Comparison of ENCODE assay signal across 8 cellular contexts in genomic region chr7:87886875-87887274, GRCh38. TPM values are rescaled to one million over a fixed set of nuclear protein-coding genes. Genes with fewer than 3 reads are reported as not detected.
DNase-seq lines count a peak whose midpoint lies in the region; ATAC-seq and TF ChIP-seq lines count a peak whose summit lies in the region.

No MANE protein-coding gene starts in this region.

- no peak for ATAC-seq in Right ventricle myocardium superior (ENCODE audit: poor library complexity)
- ATAC-seq in activated CD4-positive, CD25-positive, alpha-beta regulatory T cell treated with anti-CD3 and anti-CD28 coated beads, Interleukin-2, amount 50 U/mL, for 24 hours = no peak
- no peak for ATAC-seq in GM19328 (IDR thresholded peaks at IDR 0.05; ENCODE audit: unreplicated experiment)
- no peak for ATAC-seq in GM19035 (IDR thresholded peaks at IDR 0.05; ENCODE audit: unreplicated experiment)

- no peaks in the 10 kb centered on the region for H3K9me3 Mint-ChIP-seq in glutamatergic neuron (ENCODE audit: unreplicated experiment)

- H3K27me3 ChIP-seq in left ventricle myocardium inferior (ENCODE audit: low read depth) = no peaks in the 10 kb centered on the region

- H3K27me3 Mint-ChIP-seq in glutamatergic neuron (ENCODE audit: unreplicated experiment) = no peaks in the 10 kb centered on the region

- peak; percentile 58 for TF ChIP-seq CTCF in left ventricle myocardium inferior (IDR thresholded peaks at IDR 0.05; ENCODE audit: borderline replicate concordance)
- TF ChIP-seq CTCF in glutamatergic neuron (IDR thresholded peaks at IDR 0.05; ENCODE audit: partially characterized antibody, unreplicated experiment) = peak; percentile 59

- H3K9me3 ChIP-seq in left ventricle myocardium inferior (replicated peaks) = no peaks in the 10 kb centered on the region
- no peaks in the 10 kb centered on the region for H3K9me3 ChIP-seq in SK-N-MC (ENCODE audit: low read depth, low read length)

- H3K4me3 ChIP-seq in left ventricle myocardium inferior (no peak overlapping the region), SK-N-MC (no peak overlapping the region)

- DNase-seq in left ventricle myocardium inferior (no peak), Right ventricle myocardium superior (no peak), SK-N-MC (ENCODE audit: low read depth, low spot score) (no peak), glutamatergic neuron (no peak)
- DNase-seq in stimulated activated CD4-positive, alpha-beta T cell treated with anti-CD3 and anti-CD28 coated beads, Interleukin-2, amount 100 ng/mL, for 24 hours = no peak

- H3K4me1 Mint-ChIP-seq in glutamatergic neuron (ENCODE audit: low read depth, unreplicated experiment) = peaks cover 11% of the 10 kb centered on the region

- no peak overlapping the region for H3K27ac ChIP-seq in left ventricle myocardium inferior (replicated peaks)
- 0 out of 2 replicates have a peak overlapping the region, but pooled peaks have one; percentile 26 for H3K27ac ChIP-seq in SK-N-MC

- no peaks in the 10 kb centered on the region for H3K36me3 Mint-ChIP-seq in glutamatergic neuron (ENCODE audit: unreplicated experiment)

- no peaks in the 10 kb centered on the region for H3K4me1 ChIP-seq in left ventricle myocardium inferior

- H3K4me3 Mint-ChIP-seq in glutamatergic neuron (ENCODE audit: unreplicated experiment) = no peak overlapping the region

- H3K27ac Mint-ChIP-seq in glutamatergic neuron (ENCODE audit: unreplicated experiment) = no peak overlapping the region

- H3K9ac ChIP-seq in SK-N-MC (ENCODE audit: insufficient read length) = no peak overlapping the region

- H3K36me3 ChIP-seq in left ventricle myocardium inferior (peaks cover 5% of the 10 kb centered on the region), SK-N-MC (ENCODE audit: insufficient read depth, low read length) (peaks cover 94% of the 10 kb centered on the region)

- intact Hi-C loops in left ventricle myocardium inferior (cut with micrococcal nuclease) = loop anchor here (2.0 kb wide), 1 partner anchor 90 kb away; no protein-coding TSS in a partner anchor
- intact Hi-C loops in Right ventricle myocardium superior (cut with DNase I) = no loop called here

RNA-seq across cellular contexts. Expression of gene DBF4, which starts 10.6 kb away (rescaled TPM):
- total RNA-seq in left ventricle myocardium inferior = 1.3 TPM
- 1.1 TPM for total RNA-seq in Right ventricle myocardium superior
- 23.7 TPM for total RNA-seq in glutamatergic neuron (ENCODE audit: unreplicated experiment)

RNA-seq across cellular contexts. Expression of gene SLC25A40, which starts 10.7 kb away (rescaled TPM):
- 27.0 TPM for total RNA-seq in left ventricle myocardium inferior
- 20.8 TPM for total RNA-seq in Right ventricle myocardium superior
- total RNA-seq in glutamatergic neuron (ENCODE audit: unreplicated experiment) = 13.5 TPM

RNA-seq across cellular contexts. Expression of gene ADAM22, which starts 47.2 kb away (rescaled TPM):
- total RNA-seq in left ventricle myocardium inferior (1.9 TPM), Right ventricle myocardium superior (1.3 TPM), glutamatergic neuron (ENCODE audit: unreplicated experiment) (91.9 TPM)

Comparison
In these comparisons a context has a peak if more than half of its experiments do, and no peak if none do; other contexts are left out.
1. RNA of gene DBF4, which starts 10.6 kb away (total RNA-seq): 23.7 TPM in glutamatergic neuron (single experiment); 1.3 TPM in left ventricle myocardium inferior (single experiment) and 1.1 TPM in Right ventricle myocardium superior (single experiment); every median in the first group is over 10 times any median in the second.
2. RNA of gene ADAM22, which starts 47.2 kb away (total RNA-seq): 91.9 TPM in glutamatergic neuron (single experiment); 1.9 TPM in left ventricle myocardium inferior (single experiment) and 1.3 TPM in Right ventricle myocardium superior (single experiment); every median in the first group is over 10 times any median in the second.